Comparison of ENCODE assay signal across 1 cellular context in genomic region chr3:64496786-64497560, GRCh38.
TF ChIP-seq lines count a peak whose summit lies in the region.

No MANE protein-coding gene starts in this region.

TF ChIP-seq in IMR-90, 13 proteins besides CTCF, POLR2A, EP300 and RAD21 (continued from another document):
- TF ChIP-seq MAZ (IDR thresholded peaks at IDR 0.05; ENCODE audit: borderline replicate concordance, low read depth, low read length) (no peak), CHD1 (IDR thresholded peaks at IDR 0.05; ENCODE audit: low read depth, low read length) (no peak)
